ENCODE assay signal across 1 cellular context in the genomic region with DNA sequence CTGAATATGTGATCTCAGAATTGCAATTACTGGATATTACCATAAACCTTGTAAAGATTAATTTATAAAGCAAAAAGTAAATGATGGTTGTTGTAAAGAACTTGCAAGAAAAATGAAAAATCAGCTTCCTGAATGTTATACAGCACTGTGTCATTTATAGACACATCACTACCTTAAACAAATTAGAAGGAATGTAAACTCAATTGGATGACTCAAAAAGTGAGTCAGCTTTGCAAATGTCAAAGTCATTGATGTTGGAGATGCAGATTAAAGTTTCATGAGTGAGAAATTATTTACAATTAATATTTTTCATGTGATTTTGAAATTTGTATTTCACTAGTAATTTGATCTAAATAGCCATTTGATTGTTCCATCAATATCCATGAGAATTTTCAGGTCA.
TF ChIP-seq lines count a peak whose summit lies in the region.

No MANE protein-coding gene starts in this region.

TF ChIP-seq in HepG2, 621 proteins besides CTCF, POLR2A, EP300 and RAD21 (continued from another document):
- TF ChIP-seq SRSF9 (IDR thresholded peaks at IDR 0.05; ENCODE audit: borderline replicate concordance, insufficient read depth, low read depth, low read length, poor library complexity, severe bottlenecking) (no peak), ZFP37 (CRISPR knock-in tag; IDR thresholded peaks at IDR 0.05; ENCODE audit: borderline replicate concordance) (no peak), KAT8 (CRISPR knock-in tag; IDR thresholded peaks at IDR 0.05) (no peak), SRY (CRISPR knock-in tag; IDR thresholded peaks at IDR 0.05) (no peak), ZNF567 (CRISPR knock-in tag; IDR thresholded peaks at IDR 0.05; ENCODE audit: borderline replicate concordance) (no peak), ZNF292 (CRISPR knock-in tag; IDR thresholded peaks at IDR 0.05; ENCODE audit: borderline replicate concordance, low read depth) (no peak), DR1 (CRISPR knock-in tag; IDR thresholded peaks at IDR 0.05) (no peak), ZFYVE20 (CRISPR knock-in tag; IDR thresholded peaks at IDR 0.05; ENCODE audit: borderline replicate concordance, low read depth) (no peak), ZNF136 (CRISPR knock-in tag; IDR thresholded peaks at IDR 0.05; ENCODE audit: low read depth) (no peak), SOX5 (CRISPR knock-in tag; IDR thresholded peaks at IDR 0.05; ENCODE audit: borderline replicate concordance) (no peak), ZNF652 (CRISPR knock-in tag; IDR thresholded peaks at IDR 0.05; ENCODE audit: borderline replicate concordance, low read depth) (no peak), ZKSCAN1 (IDR thresholded peaks at IDR 0.05; ENCODE audit: low read length) (no peak), ZBTB40 (IDR thresholded peaks at IDR 0.05) (no peak), ZBTB40 (CRISPR knock-in tag; IDR thresholded peaks at IDR 0.05) (no peak), ZNF598 (CRISPR knock-in tag; IDR thresholded peaks at IDR 0.05; ENCODE audit: borderline replicate concordance) (no peak)
- TF ChIP-seq, protein P1, sequence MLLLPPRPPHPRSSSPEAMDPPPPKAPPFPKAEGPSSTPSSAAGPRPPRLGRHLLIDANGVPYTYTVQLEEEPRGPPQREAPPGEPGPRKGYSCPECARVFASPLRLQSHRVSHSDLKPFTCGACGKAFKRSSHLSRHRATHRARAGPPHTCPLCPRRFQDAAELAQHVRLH (CRISPR knock-in tag; IDR thresholded peaks at IDR 0.05; ENCODE audit: borderline replicate concordance, low read depth), result no peak
